ENCODE assay signal across 15 cellular contexts in genomic region chr21:15631342-15631741, GRCh38.
DNase-seq lines count a peak whose midpoint lies in the region; FAIRE-seq and TF ChIP-seq lines count a peak whose summit lies in the region.
"Had no signal": no experiment of that assay in that cellular context is flagged by ENCODE, and none has a peak within 500 bp of the region (broad histone marks: within the 10 kb centered on the region; RNA-seq: fewer than 3 reads in every experiment).

No MANE protein-coding gene starts in this region.

- TF ChIP-seq CTCF in cardiac fibroblast (IDR thresholded peaks at IDR 0.05; ENCODE audit: low read depth, low read length) = no peak

- H3K4me3 ChIP-seq in ACC112 (ENCODE audit: low read depth, low read length) (no peak overlapping the region), cardiac fibroblast (replicated peaks in 1 of 2; ENCODE audit: low read depth in 2 of 2, low read length in 2 of 2) (no peak overlapping the region), Karpas-422 (ENCODE audit: low read length) (no peak overlapping the region)
- H3K4me3 ChIP-seq in effector memory CD4-positive, alpha-beta T cell (ENCODE audit: insufficient read depth, low read depth, low read length, poor library complexity, severe bottlenecking) = no peak overlapping the region
- H3K4me3 ChIP-seq: HAP-1, upper lobe of right lung had no signal

- H3K36me3 ChIP-seq in ACC112 (ENCODE audit: insufficient read depth, low read length) (no peaks in the 10 kb centered on the region), Karpas-422 (ENCODE audit: insufficient read depth, low read length) (no peaks in the 10 kb centered on the region)
- no peaks in the 10 kb centered on the region for H3K36me3 ChIP-seq in effector memory CD4-positive, alpha-beta T cell (ENCODE audit: control insufficient read depth, insufficient read depth, low read length)
- H3K36me3 ChIP-seq: HAP-1, upper lobe of right lung had no signal

- no peaks in the 10 kb centered on the region for H3K79me2 ChIP-seq in ACC112 (ENCODE audit: control insufficient read depth, insufficient read depth, low read length, unreplicated experiment)
- no peaks in the 10 kb centered on the region for H3K79me2 ChIP-seq in Karpas-422 (ENCODE audit: low read length)

- H3K4me2 ChIP-seq in Karpas-422 (ENCODE audit: low read depth, low read length, poor library complexity, severe bottlenecking) = no peak overlapping the region

- H3K9me3 ChIP-seq in effector memory CD4-positive, alpha-beta T cell (ENCODE audit: control insufficient read depth, low read length) = no peaks in the 10 kb centered on the region
- no peaks in the 10 kb centered on the region for H3K9me3 ChIP-seq in Karpas-422 (ENCODE audit: low read length)
- H3K9me3 ChIP-seq: HAP-1, upper lobe of right lung had no signal

- H3K27me3 ChIP-seq in ACC112 (ENCODE audit: insufficient read depth, low read length) (no peaks in the 10 kb centered on the region), Karpas-422 (ENCODE audit: low read length) (no peaks in the 10 kb centered on the region)
- no peaks in the 10 kb centered on the region for H3K27me3 ChIP-seq in effector memory CD4-positive, alpha-beta T cell (replicated peaks; ENCODE audit: control insufficient read depth, insufficient read depth, low read length, poor library complexity, severe bottlenecking)
- H3K27me3 ChIP-seq: upper lobe of right lung had no signal

- H3K4me1 ChIP-seq in ACC112 (ENCODE audit: control insufficient read depth, insufficient read depth, low read length, unreplicated experiment) (peaks cover 8% of the 10 kb centered on the region), Karpas-422 (ENCODE audit: low read length) (no peaks in the 10 kb centered on the region)
- H3K4me1 ChIP-seq in effector memory CD4-positive, alpha-beta T cell (ENCODE audit: control insufficient read depth, insufficient read depth, low read length, poor library complexity, severe bottlenecking) = no peaks in the 10 kb centered on the region
- H3K4me1 ChIP-seq: HAP-1, upper lobe of right lung had no signal

- no peaks in the 10 kb centered on the region for H3K9me2 ChIP-seq in Karpas-422 (replicated peaks; ENCODE audit: insufficient read depth, low read length)

- DNase-seq in HT-29 (ENCODE audit: low spot score) (peak; percentile 9), cardiac fibroblast (ENCODE audit: low read depth in 2 of 2) (peak; percentile 67 to 79), mucosa of gallbladder (ENCODE audit: low spot score) (no peak), Karpas-422 (no peak)
- DNase-seq in effector memory CD4-positive, alpha-beta T cell = no peak
- DNase-seq in activated CD4-positive, alpha-beta T cell treated with anti-CD3 and anti-CD28 coated beads for 48 hours = no peak
- DNase-seq: activated CD4-positive, alpha-beta T cell treated with anti-CD3 and anti-CD28 coated beads for 4 hours; AML-193; NCI-H524; stimulated activated CD8-positive, alpha-beta memory T cell treated with anti-CD3 and anti-CD28 coated beads, Interleukin-4, amount 100 ng/mL, for 48 hours; upper lobe of right lung had no signal

- H3K27ac ChIP-seq in ACC112 (ENCODE audit: low read depth, low read length) = peak overlapping the region; percentile 43
- H3K27ac ChIP-seq in effector memory CD4-positive, alpha-beta T cell (ENCODE audit: insufficient read depth, low read length, poor library complexity, severe bottlenecking) = no peak overlapping the region
- H3K27ac ChIP-seq in Karpas-422 (ENCODE audit: low read length) = no peak overlapping the region
- H3K27ac ChIP-seq: upper lobe of right lung had no signal

- no peak overlapping the region for H2AFZ ChIP-seq in ACC112 (ENCODE audit: low read length, unreplicated experiment)
- no peak overlapping the region for H2AFZ ChIP-seq in Karpas-422 (ENCODE audit: low read length)

- no peak overlapping the region for H3K9ac ChIP-seq in Karpas-422 (ENCODE audit: low read length)

- H4K20me1 ChIP-seq in Karpas-422 (ENCODE audit: insufficient read depth, low read depth, low read length) = no peaks in the 10 kb centered on the region

- FAIRE-seq in islet of Langerhans (lab: Jason Lieb, UNC) = peak; percentile 55
- FAIRE-seq: GM19239 had no signal

Comparison
In these comparisons a context has a peak if more than half of its experiments do, and no peak if none do; other contexts are left out.
1. DNase-seq: peak in HT-29 (single experiment) and cardiac fibroblast (2 of 2); none in effector memory CD4-positive, alpha-beta T cell (0 of 3), mucosa of gallbladder (single experiment), Karpas-422 (single experiment) and activated CD4-positive, alpha-beta T cell treated with anti-CD3 and anti-CD28 coated beads for 48 hours (single experiment).